ENCODE assay signal across 8 cellular contexts in genomic region chr18:63844254-63844653, GRCh38. TPM values are rescaled to one million over a fixed set of nuclear protein-coding genes. Genes with fewer than 3 reads are reported as not detected.
DNase-seq lines count a peak whose midpoint lies in the region; ATAC-seq, FAIRE-seq and TF ChIP-seq lines count a peak whose summit lies in the region.

No MANE protein-coding gene starts in this region.

- peaks cover 6 to 19% (median 11%) of the 10 kb centered on the region in 5 donors for H3K27me3 Mint-ChIP-seq in naive thymus-derived CD8-positive, alpha-beta T cell

- no peak overlapping the region for H3K4me3 Mint-ChIP-seq in naive thymus-derived CD8-positive, alpha-beta T cell

- H3K36me3 Mint-ChIP-seq in naive thymus-derived CD8-positive, alpha-beta T cell: no peaks in the 10 kb centered on the region

- no peak overlapping the region for H2AFZ ChIP-seq in OCI-LY3 (ENCODE audit: low read depth, low read length)

- H3K36me3 ChIP-seq in OCI-LY3 (replicated peaks; ENCODE audit: low read depth, low read length): no peaks in the 10 kb centered on the region

- no peak overlapping the region for H3K27ac ChIP-seq in OCI-LY3 (ENCODE audit: low read length)
- no peak overlapping the region for H3K27ac ChIP-seq in foreskin keratinocyte

- H3K79me2 ChIP-seq in OCI-LY3 (ENCODE audit: low read length): no peaks in the 10 kb centered on the region

- H3K4me1 Mint-ChIP-seq in naive thymus-derived CD8-positive, alpha-beta T cell: no peaks in the 10 kb centered on the region

- no peak overlapping the region for H3K9ac ChIP-seq in OCI-LY3 (ENCODE audit: low read length)

- no peak for TF ChIP-seq POLR2A in GM12891 (IDR thresholded peaks at IDR 0.05; ENCODE audit: low read depth, low read length)

- H3K9me3 ChIP-seq in OCI-LY3 (ENCODE audit: insufficient read depth, low read length): no peaks in the 10 kb centered on the region

- POLR2A ChIA-PET in naive thymus-derived CD8-positive, alpha-beta T cell (lab: Charles Lee): no interaction called here

- H3K4me3 ChIP-seq in OCI-LY3 (ENCODE audit: low read length): no peak overlapping the region

- H3K27me3 ChIP-seq in OCI-LY3 (ENCODE audit: low read depth, low read length) (peaks cover 62% of the 10 kb centered on the region), foreskin keratinocyte (no peaks in the 10 kb centered on the region)

- H3K4me1 ChIP-seq in OCI-LY3 (ENCODE audit: low read length) (peaks cover 36% of the 10 kb centered on the region), foreskin keratinocyte (peaks cover 6% of the 10 kb centered on the region)

- no peaks in the 10 kb centered on the region for H3K9me3 Mint-ChIP-seq in naive thymus-derived CD8-positive, alpha-beta T cell

- no peak overlapping the region for H3K27ac Mint-ChIP-seq in naive thymus-derived CD8-positive, alpha-beta T cell

- TF ChIP-seq CTCF in OCI-LY3 (IDR thresholded peaks at IDR 0.05; ENCODE audit: low read depth, low read length) (peak; percentile 95), foreskin keratinocyte (conservative IDR thresholded peaks at IDR 0.05) (peak; percentile 88)

- no peaks in the 10 kb centered on the region for H4K20me1 ChIP-seq in OCI-LY3 (ENCODE audit: insufficient read depth, low read length)

- H3K4me2 ChIP-seq in OCI-LY3 (ENCODE audit: low read length): peak overlapping the region; percentile 70; the same call in 1 of the 2 replicates

- FAIRE-seq in A204.1 (lab: Jason Lieb, UNC) (peak; percentile 90), GM12891 (lab: Jason Lieb, UNC) (peak; percentile 28)

- ATAC-seq in HG03108 (IDR thresholded peaks at IDR 0.05; ENCODE audit: unreplicated experiment): peak; percentile 45
- peak; percentile 53 for ATAC-seq in foreskin keratinocyte
- ATAC-seq in GM18861 (IDR thresholded peaks at IDR 0.05; ENCODE audit: unreplicated experiment): no peak
- ATAC-seq in naive thymus-derived CD8-positive, alpha-beta T cell: no peak

- no peak for DNase-seq in GM12891 (ENCODE audit: insufficient read length, low spot score)
- peak in 1 of 2 donors; percentile 14 for DNase-seq in foreskin keratinocyte
- no peak for DNase-seq in naive thymus-derived CD8-positive, alpha-beta T cell
- DNase-seq in NCI-H1436 (lab: John Stamatoyannopoulos, UW): no peak

TF ChIP-seq in GM12891, 5 proteins besides CTCF, POLR2A, EP300 and RAD21:
- TF ChIP-seq SPI1 (IDR thresholded peaks at IDR 0.05; ENCODE audit: low read depth, low read length) (no peak), TAF1 (IDR thresholded peaks at IDR 0.05; ENCODE audit: low read depth, low read length) (no peak), POLR2AphosphoS5 (IDR thresholded peaks at IDR 0.05; ENCODE audit: low read depth, low read length) (no peak), POU2F2 (IDR thresholded peaks at IDR 0.05; ENCODE audit: low read depth, low read length) (no peak), PAX5 (IDR thresholded peaks at IDR 0.05; ENCODE audit: insufficient read depth, low read length, severe bottlenecking) (no peak)

RNA-seq across cellular contexts. Expression of gene SERPINB2, which starts 43.3 kb away (rescaled TPM):
- polyA plus RNA-seq in GM12891 (2012; ENCODE audit: low read depth, missing spikeins): 0.35 TPM
- 129 and 205 TPM in 2 replicates for total RNA-seq in foreskin keratinocyte
- polyA plus RNA-seq in foreskin keratinocyte: 96.4 and 169 TPM in 2 replicates
- 1 to 10 TPM; 1.5 to 1.9 TPM for total RNA-seq in naive thymus-derived CD8-positive, alpha-beta T cell
- under 1 TPM in 1 of 3 donors, not detected in 2; 0.09 TPM for polyA plus RNA-seq in naive thymus-derived CD8-positive, alpha-beta T cell

Comparison
In these comparisons a context has a peak if more than half of its experiments do, and no peak if none do; other contexts are left out.
1. ATAC-seq: peak in HG03108 (single experiment) and foreskin keratinocyte (single experiment); none in GM18861 (single experiment) and naive thymus-derived CD8-positive, alpha-beta T cell (0 of 2).
2. RNA of gene SERPINB2, which starts 43.3 kb away (total RNA-seq): 129 to 205 TPM in foreskin keratinocyte; 1.5 to 1.9 TPM in naive thymus-derived CD8-positive, alpha-beta T cell; every median in the first group is over 10 times any median in the second.